ENCODE assay signal across 19 cellular contexts in the genomic region with DNA sequence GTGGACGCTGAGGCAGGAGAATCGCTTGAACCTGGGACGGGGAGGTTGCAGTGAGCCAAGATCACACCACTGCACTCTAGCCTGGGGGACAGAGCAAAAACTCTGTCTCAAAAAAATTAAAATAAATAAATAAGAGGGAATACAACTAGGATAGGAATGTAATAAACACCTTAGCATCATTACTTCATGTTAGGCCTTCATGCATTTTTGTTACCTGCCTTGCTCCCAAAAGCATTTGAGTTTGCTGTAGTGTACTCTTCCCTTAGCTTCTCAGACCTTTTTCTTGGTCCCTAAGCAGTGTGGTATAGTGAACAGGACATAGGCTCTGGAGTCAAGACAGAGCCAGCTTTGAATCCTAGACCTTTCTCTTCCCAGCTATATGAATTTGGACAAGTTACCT. TPM values are rescaled to one million over a fixed set of nuclear protein-coding genes. Genes with fewer than 3 reads are reported as not detected.
DNase-seq lines count a peak whose midpoint lies in the region; ATAC-seq and TF ChIP-seq lines count a peak whose summit lies in the region.
"Had no signal": no experiment of that assay in that cellular context is flagged by ENCODE, and none has a peak within 500 bp of the region (broad histone marks: within the 10 kb centered on the region; RNA-seq: fewer than 3 reads in every experiment).

No MANE protein-coding gene starts in this region.

- no peak for ATAC-seq in CD4-positive, alpha-beta T cell (ENCODE audit: poor library complexity)
- ATAC-seq in T-helper 17 cell (no peak), HG02884 (IDR thresholded peaks at IDR 0.05; ENCODE audit: unreplicated experiment) (no peak)
- ATAC-seq: GM12878 had no signal

- H3K4me3 Mint-ChIP-seq in CD4-positive, alpha-beta T cell, result no peak overlapping the region
- H3K4me3 Mint-ChIP-seq in T-helper 17 cell (no peak overlapping the region), endothelial cell (ENCODE audit: unreplicated experiment) (no peak overlapping the region)
- H3K4me3 Mint-ChIP-seq: H9 had no signal

- no peak overlapping the region for H3K27ac ChIP-seq in CD4-positive, alpha-beta T cell (ENCODE audit: low read depth, low read length)
- H3K27ac ChIP-seq: BLaER1 treated with 17β-estradiol and CSF1 and Interleukin-3, amounts not matched to agents 10 nM and 100 nM had no signal

- H3K36me3 Mint-ChIP-seq in CD4-positive, alpha-beta T cell (ENCODE audit: low read depth), result peaks cover 36% of the 10 kb centered on the region
- H3K36me3 Mint-ChIP-seq in T-helper 17 cell (ENCODE audit: low read depth) (peaks cover 9% of the 10 kb centered on the region), endothelial cell (ENCODE audit: low read depth, unreplicated experiment) (peaks cover 17% of the 10 kb centered on the region)

- POLR2A ChIA-PET in CD4-positive, alpha-beta T cell (lab: Charles Lee), result interaction anchor here (1.1 kb wide), 1 partner anchor 11 kb away, joined by 7 read pairs; a partner anchor contains a TSS

- H3K9me3 ChIP-seq in CD4-positive, alpha-beta T cell (ENCODE audit: control insufficient read depth, low read length), result no peaks in the 10 kb centered on the region
- H3K9me3 ChIP-seq in T-helper 17 cell (ENCODE audit: control insufficient read depth, low read length, poor library complexity, severe bottlenecking), result no peaks in the 10 kb centered on the region
- H3K9me3 ChIP-seq: BLaER1 treated with 17β-estradiol and CSF1 and Interleukin-3, amounts not matched to agents 10 nM and 100 nM had no signal

- H3K9me3 Mint-ChIP-seq in CD4-positive, alpha-beta T cell, result no peaks in the 10 kb centered on the region
- H3K9me3 Mint-ChIP-seq in endothelial cell (ENCODE audit: unreplicated experiment), result no peaks in the 10 kb centered on the region
- H3K9me3 Mint-ChIP-seq: CD8-positive, alpha-beta memory T cell; H9 had no signal

- no peak for TF ChIP-seq CTCF in CD4-positive, alpha-beta T cell (IDR thresholded peaks at IDR 0.05)
- no peak for TF ChIP-seq CTCF in endothelial cell (IDR thresholded peaks at IDR 0.05; ENCODE audit: unreplicated experiment)

- DNase-seq in CD4-positive, alpha-beta T cell, result no peak
- DNase-seq in T-helper 17 cell (no peak), endothelial cell (ENCODE audit: low spot score) (no peak)
- DNase-seq: 8988T; CD8-positive, alpha-beta memory T cell; COR-L47; DMS 273 treated with DMSO at 0.1 percent for 48 hours; DMS53; DND-41; EL; H9; KBM-7 had no signal

- H3K27me3 Mint-ChIP-seq in CD4-positive, alpha-beta T cell, result no peaks in the 10 kb centered on the region
- no peaks in the 10 kb centered on the region for H3K27me3 Mint-ChIP-seq in T-helper 17 cell
- peaks cover 5% of the 10 kb centered on the region for H3K27me3 Mint-ChIP-seq in endothelial cell (ENCODE audit: unreplicated experiment)

- peak overlapping the region; percentile 36 for H3K27ac Mint-ChIP-seq in CD4-positive, alpha-beta T cell
- H3K27ac Mint-ChIP-seq in T-helper 17 cell (peak overlapping the region; percentile 59), endothelial cell (ENCODE audit: unreplicated experiment) (no peak overlapping the region)
- H3K27ac Mint-ChIP-seq: H9 had no signal

- intact Hi-C loops in CD4-positive, alpha-beta T cell (cut with DNase I, micrococcal nuclease), result loop anchor here in 1 of 2 experiments (5.0 kb wide), 1 partner anchor 1239 kb away; a partner anchor contains a TSS

- H3K27me3 ChIP-seq in CD4-positive, alpha-beta T cell (ENCODE audit: control insufficient read depth, insufficient read depth, low read length), result no peaks in the 10 kb centered on the region

- CTCF ChIA-PET in CD4-positive, alpha-beta T cell (lab: Charles Lee), result no interaction called here

- H3K4me1 Mint-ChIP-seq in CD4-positive, alpha-beta T cell (ENCODE audit: low read depth), result peaks cover 39% of the 10 kb centered on the region
- H3K4me1 Mint-ChIP-seq in T-helper 17 cell (peaks cover 37% of the 10 kb centered on the region), endothelial cell (ENCODE audit: unreplicated experiment) (peaks cover 28% of the 10 kb centered on the region)

RNA-seq across cellular contexts. Expression of a gene that starts 2.8 kb away (rescaled TPM):
- 1 to 10 TPM in 1 of 2 experiments, under 1 TPM in 1; 0.82 to 2.4 TPM for total RNA-seq in CD4-positive, alpha-beta T cell
- under 1 TPM in 1 of 2 donors, not detected in 1; 0.99 TPM for total RNA-seq in T-helper 17 cell
- 5.1 TPM for total RNA-seq in endothelial cell (ENCODE audit: unreplicated experiment)

RNA-seq across cellular contexts. Expression of a gene that starts 11.1 kb away (rescaled TPM):
- total RNA-seq in CD4-positive, alpha-beta T cell, result 10 to 100 TPM; 35.4 to 36.4 TPM
- total RNA-seq in T-helper 17 cell (10 to 100 TPM; 31.4 to 37.5 TPM), endothelial cell (ENCODE audit: unreplicated experiment) (78.8 TPM)

RNA-seq across cellular contexts. Expression of a gene that starts 29.7 kb away (rescaled TPM):
- 1 to 10 TPM; 3.7 to 4.1 TPM for total RNA-seq in CD4-positive, alpha-beta T cell
- total RNA-seq in T-helper 17 cell (10 to 100 TPM in 1 of 2 donors, 1 to 10 TPM in 1; 2.9 to 13.0 TPM), endothelial cell (ENCODE audit: unreplicated experiment) (1.4 TPM)
- total RNA-seq: A673, G401, H1, H9, HT-29 had no signal

RNA-seq across cellular contexts. Expression of a gene that starts 55.3 kb away (rescaled TPM):
- 10 to 100 TPM; 25.6 to 26.0 TPM for total RNA-seq in CD4-positive, alpha-beta T cell
- total RNA-seq in T-helper 17 cell, result 10 to 100 TPM; 26.4 to 31.1 TPM
- total RNA-seq in endothelial cell (ENCODE audit: unreplicated experiment), result 22.3 TPM
